Comparison of ENCODE assay signal across 17 cellular contexts in the genomic region with DNA sequence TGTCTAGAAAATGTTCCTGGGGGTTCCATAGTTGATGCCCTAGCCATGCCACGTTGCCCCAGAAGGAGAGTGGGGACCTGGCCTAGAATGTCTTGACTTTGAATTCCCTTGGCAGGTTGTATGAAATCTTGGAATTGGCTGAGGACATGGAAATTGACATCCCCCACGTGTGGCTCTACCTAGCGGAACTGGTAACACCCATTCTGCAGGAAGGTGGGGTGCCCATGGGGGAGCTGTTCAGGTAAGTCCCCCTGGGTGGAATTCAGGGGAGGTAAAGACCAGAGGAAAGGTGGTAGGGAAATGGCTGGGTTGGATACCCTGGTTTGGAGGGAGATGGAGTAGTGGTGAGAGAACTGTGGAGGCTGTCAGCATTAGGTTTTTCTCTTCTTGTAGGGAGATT.
"Had no signal": no experiment of that assay in that cellular context is flagged by ENCODE, and none has a peak within 500 bp of the region (broad histone marks: within the 10 kb centered on the region; RNA-seq: fewer than 3 reads in every experiment).

No MANE protein-coding gene starts in this region.

- ATAC-seq: activated T-cell treated with anti-CD3 and anti-CD28 coated beads, Interleukin-2, amount 50 U/mL, for 4 hours; gastroesophageal sphincter; stimulated activated naive CD8-positive, alpha-beta T cell treated with anti-CD3 and anti-CD28 coated beads, Interleukin-15, amount 100 ng/mL, for 72 hours had no signal

- DNase-seq: activated CD4-positive, alpha-beta T cell treated with anti-CD3 and anti-CD28 coated beads for 1 hour; activated gamma-delta T cell treated with Interleukin-2 at 50 U/mL for 16 hours; activated T-cell treated with anti-CD3 and anti-CD28 coated beads, Interleukin-2, amount 50 U/mL, for 4 hours; caudate nucleus; effector CD8-positive, alpha-beta T cell; kidney; left ventricle myocardium inferior; mesendoderm; occipital lobe; sigmoid colon; stimulated activated CD4-positive, alpha-beta T cell treated with anti-CD3 and anti-CD28 coated beads, Interleukin-2, amount 100 ng/mL, for 24 hours; stimulated activated naive CD8-positive, alpha-beta T cell treated with anti-CD3 and anti-CD28 coated beads, Interleukin-15, amount 100 ng/mL, for 72 hours; testis had no signal

- H3K4me1 Mint-ChIP-seq: nephron had no signal

- H3K27me3 Mint-ChIP-seq: stimulated activated naive CD8-positive, alpha-beta T cell treated with anti-CD3 and anti-CD28 coated beads, Interleukin-15, amount 100 ng/mL, for 72 hours had no signal

- H3K4me3 Mint-ChIP-seq: activated T-cell treated with anti-CD3 and anti-CD28 coated beads, Interleukin-2, amount 50 U/mL, for 4 hours; nephron; stimulated activated naive CD8-positive, alpha-beta T cell treated with anti-CD3 and anti-CD28 coated beads, Interleukin-15, amount 100 ng/mL, for 72 hours; T-helper 2 cell treated with Interferon-gamma antibody and Interleukin-4, amounts not matched to agents 5 μg/mL and 100 μg/mL, for 36 hours had no signal

- H3K27me3 ChIP-seq: gastroesophageal sphincter, sigmoid colon, testis had no signal

- H3K9me3 Mint-ChIP-seq: activated T-cell treated with anti-CD3 and anti-CD28 coated beads, Interleukin-2, amount 50 U/mL, for 4 hours; nephron; stimulated activated naive CD8-positive, alpha-beta T cell treated with anti-CD3 and anti-CD28 coated beads, Interleukin-15, amount 100 ng/mL, for 72 hours; T-helper 2 cell treated with Interferon-gamma antibody and Interleukin-4, amounts not matched to agents 5 μg/mL and 100 μg/mL, for 36 hours had no signal

- H3K27ac Mint-ChIP-seq: nephron; stimulated activated naive CD8-positive, alpha-beta T cell treated with anti-CD3 and anti-CD28 coated beads, Interleukin-15, amount 100 ng/mL, for 72 hours; T-helper 2 cell treated with Interferon-gamma antibody and Interleukin-4, amounts not matched to agents 5 μg/mL and 100 μg/mL, for 36 hours had no signal

- H3K4me3 ChIP-seq: coronary artery, gastroesophageal sphincter, left ventricle myocardium inferior, sigmoid colon, testis had no signal

- FAIRE-seq: kidney had no signal

- H3K9me3 ChIP-seq: gastroesophageal sphincter, left ventricle myocardium inferior, sigmoid colon, testis had no signal

- H3K27ac ChIP-seq: coronary artery, left ventricle myocardium inferior, sigmoid colon, testis had no signal
